In the genomic region with DNA sequence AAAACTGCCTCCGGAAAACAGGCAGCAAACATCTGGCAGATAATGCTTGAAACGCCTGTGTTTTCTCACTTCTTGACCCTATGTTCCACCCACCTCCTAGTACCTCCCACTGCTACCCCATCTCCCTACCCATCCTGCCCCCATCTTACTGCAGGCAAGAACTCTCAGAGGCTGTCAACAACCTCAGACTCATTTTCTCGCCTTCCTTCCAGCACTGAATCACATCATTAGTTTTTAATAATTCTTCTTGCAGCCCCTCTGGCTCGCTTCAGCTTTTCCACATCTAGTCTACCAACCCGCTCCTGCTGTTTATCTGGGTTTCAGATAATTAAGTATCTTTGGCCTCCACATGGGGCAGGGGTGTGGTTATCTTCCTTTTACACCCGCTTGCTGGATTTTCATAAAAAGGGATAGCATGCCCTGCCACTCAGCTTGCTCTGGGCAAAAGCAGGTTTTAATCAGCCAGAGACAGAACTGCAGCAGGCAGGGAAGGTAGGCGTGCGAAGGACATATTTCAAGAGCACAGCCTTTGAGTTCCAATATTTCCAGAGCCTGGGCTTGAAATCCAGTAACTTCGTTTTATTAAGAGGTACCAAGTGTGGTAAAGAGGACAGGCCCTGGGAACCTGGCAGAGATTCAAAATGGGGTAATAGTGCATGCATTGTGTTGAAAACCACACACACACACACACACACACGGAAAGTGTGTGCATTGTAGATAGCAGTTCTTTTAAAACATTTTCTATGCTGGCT, we compare ENCODE assay signal across 1 cellular context.
A peak's percentile ranks its signal among the peaks of the same experiment; 100 is the strongest.
TF ChIP-seq lines count a peak whose summit lies in the region.

No MANE protein-coding gene starts in this region.

TF ChIP-seq in SK-N-SH, 30 proteins besides CTCF, POLR2A, EP300 and RAD21 (continued from another document):
- TF ChIP-seq RCOR1 (IDR thresholded peaks at IDR 0.05; ENCODE audit: low read length), result 0 out of 2 replicates have a peak, but pooled peaks have one; percentile 60
TF ChIP-seq in SK-N-SH: peak in this region for 5.
